13 cellular contexts compared by ENCODE assay signal in the genomic region with DNA sequence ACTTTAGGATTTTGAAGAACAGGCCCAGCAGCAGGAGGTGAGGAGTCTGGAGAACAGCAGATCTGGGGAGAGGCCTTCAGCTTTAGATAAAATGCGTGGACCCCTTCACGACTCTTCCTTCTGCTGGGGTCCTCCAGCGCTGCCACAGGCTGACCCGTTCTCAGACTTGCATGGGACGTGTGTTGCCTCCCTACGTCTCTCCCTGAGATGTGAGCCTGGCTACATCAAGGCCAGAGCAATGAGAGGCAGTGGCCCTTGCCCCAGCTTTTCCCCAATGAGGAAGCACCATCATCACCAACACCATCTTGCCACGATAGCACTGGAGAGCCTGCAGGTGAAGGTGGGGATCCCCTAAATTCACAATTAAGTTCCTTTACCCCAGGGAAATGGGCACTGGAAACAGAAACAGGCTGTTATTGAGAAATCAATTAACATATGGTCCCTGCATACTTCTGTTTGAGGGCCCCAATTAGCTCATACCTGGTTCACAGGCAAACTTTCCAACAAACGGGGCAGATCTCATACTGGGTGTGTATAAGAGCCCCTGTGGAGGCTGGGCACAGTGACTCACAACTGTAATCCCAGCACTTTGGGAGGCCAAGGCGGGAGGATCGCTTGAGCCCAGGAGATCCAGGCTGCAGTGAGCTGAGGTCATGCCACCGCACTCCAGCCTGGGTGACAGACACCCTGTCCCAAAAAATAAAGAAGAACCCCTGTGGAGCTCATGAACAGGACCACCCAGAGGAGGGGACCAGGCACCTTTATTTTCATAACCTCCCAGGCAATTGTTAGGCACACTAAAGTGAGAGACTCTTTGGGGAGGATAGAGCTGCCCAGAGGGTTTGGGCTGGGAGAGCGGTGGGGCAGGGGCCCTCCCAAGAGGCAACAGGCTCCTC. TPM values are rescaled to one million over a fixed set of nuclear protein-coding genes. Genes with fewer than 3 reads are reported as not detected.
A peak's percentile ranks its signal among the peaks of the same experiment; 100 is the strongest.
DNase-seq lines count a peak whose midpoint lies in the region; ATAC-seq, FAIRE-seq and TF ChIP-seq lines count a peak whose summit lies in the region.
"Had no signal": no experiment of that assay in that cellular context is flagged by ENCODE, and none has a peak within 500 bp of the region (broad histone marks: within the 10 kb centered on the region; RNA-seq: fewer than 3 reads in every experiment).

No MANE protein-coding gene starts in this region.

- H3K4me1 ChIP-seq in PC-9 (replicated peaks; ENCODE audit: insufficient read depth) (peaks cover 33% of the 10 kb centered on the region), esophagus squamous epithelium (peaks cover 28 to 60% (median 35%) of the 10 kb centered on the region in 3 donors), sigmoid colon (peaks cover 0 to 37% (median 17%) of the 10 kb centered on the region in 4 donors)

- no peak for TF ChIP-seq EP300 in sigmoid colon (IDR thresholded peaks at IDR 0.05)

- CTCF ChIA-PET in PC-9 (lab: Charles Lee): interaction anchor here (0.6 to 1.8 kb wide), 4 partner anchors 8 to 422 kb away, joined by 4 to 11 read pairs (median 5); no protein-coding TSS in a partner anchor

- H3K4me3 ChIP-seq in PC-9 (no peak overlapping the region), esophagus squamous epithelium (no peak overlapping the region), sigmoid colon (no peak overlapping the region)
- H3K4me3 ChIP-seq: right atrium auricular region, SK-N-MC had no signal

- H3K9me3 ChIP-seq in PC-9 (ENCODE audit: insufficient read depth, low read depth) (no peaks in the 10 kb centered on the region), esophagus squamous epithelium (no peaks in the 10 kb centered on the region), sigmoid colon (no peaks in the 10 kb centered on the region)
- H3K9me3 ChIP-seq: right atrium auricular region had no signal

- no peak for FAIRE-seq in GM19239 (lab: Jason Lieb, UNC)

- POLR2A ChIA-PET in PC-9 (lab: Charles Lee; ENCODE audit: unreplicated experiment): interaction anchor here (0.5 to 1.7 kb wide), 6 partner anchors 11 to 650 kb away, joined by 3 to 15 read pairs (median 4); partner anchors contain the start of gene GOLPH3L

- no peak for ATAC-seq in GM21423 (IDR thresholded peaks at IDR 0.05; ENCODE audit: unreplicated experiment)

- DNase-seq in EH (ENCODE audit: low read depth) (peak; percentile 29), PC-9 (peak in 1 of 2 experiments; percentile 64), esophagus squamous epithelium (lab: John Stamatoyannopoulos, UW) (no peak), sigmoid colon (no peak), GM19239 (ENCODE audit: insufficient read length, low spot score) (no peak), SW480 (ENCODE audit: low spot score) (no peak), NCI-H524 treated with DMSO at 0.1 percent for 48 hours (lab: John Stamatoyannopoulos, UW) (no peak)
- DNase-seq: activated naive CD4-positive, alpha-beta T cell treated with anti-CD3 and anti-CD28 coated beads, Interleukin-2, amount 10 ng/mL, durations not matched to agents 7 days and 5 days; naive B cell had no signal

- no peak for TF ChIP-seq POLR2A in esophagus squamous epithelium (IDR thresholded peaks at IDR 0.05)
- no peak for TF ChIP-seq POLR2A in sigmoid colon (IDR thresholded peaks at IDR 0.05)

- H3K9me2 ChIP-seq in PC-9 (ENCODE audit: insufficient read depth): no peaks in the 10 kb centered on the region

- H3K36me3 ChIP-seq in PC-9 (ENCODE audit: low read depth) (no peaks in the 10 kb centered on the region), esophagus squamous epithelium (no peaks in the 10 kb centered on the region), sigmoid colon (no peaks in the 10 kb centered on the region)
- H3K36me3 ChIP-seq: right atrium auricular region had no signal

- H3K27me3 ChIP-seq in PC-9 (ENCODE audit: insufficient read depth, low read depth) (no peaks in the 10 kb centered on the region), esophagus squamous epithelium (no peaks in the 10 kb centered on the region), sigmoid colon (no peaks in the 10 kb centered on the region)
- H3K27me3 ChIP-seq: right atrium auricular region had no signal

- intact Hi-C loops in PC-9 (cut with micrococcal nuclease; ENCODE audit: unreplicated experiment) (no loop called here), esophagus squamous epithelium (cut with DNase I) (loop anchor here (10.0 kb wide), 1 partner anchor 72 kb away; no protein-coding TSS in a partner anchor), sigmoid colon (cut with DNase I) (loop anchor here (10.0 kb wide), 1 partner anchor 292 kb away; no protein-coding TSS in a partner anchor)

- H3K79me2 ChIP-seq in PC-9 (ENCODE audit: low read depth): no peaks in the 10 kb centered on the region

- H3F3A ChIP-seq in PC-9 (ENCODE audit: insufficient read depth, low read depth): peaks cover 23% of the 10 kb centered on the region; the same call in 1 of the 2 replicates

- peak overlapping the region; percentile 53; the same call in 1 of the 2 replicates for H3K4me2 ChIP-seq in PC-9

- no peaks in the 10 kb centered on the region for H4K20me1 ChIP-seq in PC-9 (ENCODE audit: insufficient read depth)

- WGBS in esophagus squamous epithelium, 2 donors: 66 to 93% methylated on average over 4 to 8 of the region's 12 CpGs
- WGBS in sigmoid colon, 2 donors: 92 to 95% methylated on average over 12 of the region's 12 CpGs

- TF ChIP-seq CTCF in PC-9 (conservative IDR thresholded peaks at IDR 0.05) (no peak), esophagus squamous epithelium (IDR thresholded peaks at IDR 0.05) (peak in 1 of 6 experiments; percentile 5), sigmoid colon (IDR thresholded peaks at IDR 0.05) (no peak)

- no peak overlapping the region for H2AFZ ChIP-seq in PC-9

- no TSS peak for BruUV-seq in PC-9 (replicated peaks; lab: Mats Ljungman, UMichigan)

- H3K27ac ChIP-seq in PC-9: no peak overlapping the region
- H3K27ac ChIP-seq in esophagus squamous epithelium: peak overlapping the region; percentile 68 to 90 (median 80)
- peak overlapping the region; percentile 32 to 83 (median 54) for H3K27ac ChIP-seq in sigmoid colon
- H3K27ac ChIP-seq: SK-N-MC, VCaP had no signal

RNA-seq across cellular contexts. Expression of gene ADAMTSL4, which starts 12.1 kb away (rescaled TPM):
- total RNA-seq in PC-9 (2021) (67.9 and 76.7 TPM in 2 replicates), esophagus squamous epithelium (10 to 100 TPM; 30.6 to 76.8 (median 43.3) TPM), sigmoid colon (10 to 100 TPM; 14.6 to 36.0 (median 24.3) TPM)
- polyA plus RNA-seq in sigmoid colon: 10 to 100 TPM in 1 of 3 donors, 1 to 10 TPM in 2; 2.1 to 14.0 (median 4.8) TPM

RNA-seq across cellular contexts. Expression of gene FALEC, which starts 21.5 kb away (rescaled TPM):
- 0.94 and 2.1 TPM in 2 replicates for total RNA-seq in PC-9 (2021)
- total RNA-seq in esophagus squamous epithelium: 1 to 10 TPM in 1 of 4 donors, not detected in 3; 3.6 TPM
- not detected for total RNA-seq in sigmoid colon
- polyA plus RNA-seq in sigmoid colon: under 1 TPM in 1 of 3 donors, not detected in 2; 0.35 TPM
- total RNA-seq: right atrium auricular region had no signal

RNA-seq across cellular contexts. Expression of gene ECM1, which starts 29.2 kb away (rescaled TPM):
- 6.3 and 10.3 TPM in 2 replicates for total RNA-seq in PC-9 (2021)
- total RNA-seq in esophagus squamous epithelium: 1,000 to 10,000 TPM in 1 of 4 donors, 100 to 1,000 TPM in 3; 311 to 1,013 (median 406) TPM
- total RNA-seq in sigmoid colon: 10 to 100 TPM in 3 of 4 donors, 1 to 10 TPM in 1; 9.2 to 23.8 (median 13.8) TPM
- 1 to 10 TPM; 2.1 to 8.7 (median 3.0) TPM for polyA plus RNA-seq in sigmoid colon

RNA-seq across cellular contexts. Expression of gene MCL1, which starts 42.3 kb away (rescaled TPM):
- total RNA-seq in PC-9 (2021) (145 and 178 TPM in 2 replicates), esophagus squamous epithelium (100 to 1,000 TPM; 167 to 256 (median 216) TPM), sigmoid colon (100 to 1,000 TPM; 159 to 352 (median 212) TPM)
- 100 to 1,000 TPM; 119 to 194 (median 153) TPM for polyA plus RNA-seq in sigmoid colon

RNA-seq across cellular contexts. Expression of gene TARS2, which starts 49.9 kb away (rescaled TPM):
- total RNA-seq in PC-9 (2021) (44.8 and 46.0 TPM in 2 replicates), esophagus squamous epithelium (10 to 100 TPM; 10.5 to 16.5 (median 13.7) TPM), sigmoid colon (10 to 100 TPM in 2 of 4 donors, 1 to 10 TPM in 2; 8.1 to 13.3 (median 10.4) TPM)
- 10 to 100 TPM in 1 of 3 donors, 1 to 10 TPM in 2; 4.6 to 16.9 (median 6.0) TPM for polyA plus RNA-seq in sigmoid colon

Comparison
In these comparisons a context has a peak if more than half of its experiments do, and no peak if none do; other contexts are left out.
1. RNA of gene ECM1, which starts 29.2 kb away (total RNA-seq): 311 to 1,013 TPM in esophagus squamous epithelium; 9.2 to 23.8 TPM in sigmoid colon and 6.3 to 10.3 TPM in PC-9; every median in the first group is over 10 times any median in the second.